9 cellular contexts compared by ENCODE assay signal in genomic region chr12:72272731-72273498, GRCh38. TPM values are rescaled to one million over a fixed set of nuclear protein-coding genes. Genes with fewer than 3 reads are reported as not detected.
A peak's percentile ranks its signal among the peaks of the same experiment; 100 is the strongest.
DNase-seq lines count a peak whose midpoint lies in the region; TF ChIP-seq lines count a peak whose summit lies in the region.
"Had no signal": no experiment of that assay in that cellular context is flagged by ENCODE, and none has a peak within 500 bp of the region (broad histone marks: within the 10 kb centered on the region; RNA-seq: fewer than 3 reads in every experiment).

No MANE protein-coding gene starts in this region.

- peak; percentile 16 for TF ChIP-seq CTCF in 22Rv1 (IDR thresholded peaks at IDR 0.05)
- TF ChIP-seq CTCF in mesothelial cell of epicardium (IDR thresholded peaks at IDR 0.05; ENCODE audit: unreplicated experiment) = no peak
- TF ChIP-seq CTCF in adrenal gland (IDR thresholded peaks at IDR 0.05) = no peak

- WGBS in adrenal gland, 4 donors = 1 to 4% (median 2%) methylated on average over 23 to 79 of the region's 79 CpGs

- intact Hi-C loops in adrenal gland (cut with DNase I) = no loop called here
- intact Hi-C loops in activated CD4-positive, alpha-beta T cell treated with anti-CD3 and anti-CD28 coated beads, Interleukin-2, amount 10 ng/mL, durations not matched to agents 24 days and 14 days (cut with micrococcal nuclease) = no loop called here

- TF ChIP-seq POLR2A in adrenal gland (IDR thresholded peaks at IDR 0.05) = no peak

- H3K27me3 ChIP-seq in adrenal gland = peaks cover 27% of the 10 kb centered on the region

- H3K9me3 Mint-ChIP-seq in mesothelial cell of epicardium = no peaks in the 10 kb centered on the region
- no peaks in the 10 kb centered on the region for H3K9me3 Mint-ChIP-seq in activated naive CD4-positive, alpha-beta T cell treated with anti-CD3 and anti-CD28 coated beads, Interleukin-2, amount 10 ng/mL, durations not matched to agents 7 days and 5 days
- no peaks in the 10 kb centered on the region for H3K9me3 Mint-ChIP-seq in activated CD4-positive, alpha-beta T cell treated with anti-CD3 and anti-CD28 coated beads, Interleukin-2, amount 10 ng/mL, durations not matched to agents 24 days and 14 days

- H3K27ac ChIP-seq in 22Rv1 (no peak overlapping the region; the same call in 1 of the 2 replicates), adrenal gland (peak overlapping the region in 1 of 5 donors; percentile 64)

- no peaks in the 10 kb centered on the region for H3K36me3 Mint-ChIP-seq in mesothelial cell of epicardium
- peaks cover 4% of the 10 kb centered on the region for H3K36me3 Mint-ChIP-seq in activated naive CD4-positive, alpha-beta T cell treated with anti-CD3 and anti-CD28 coated beads, Interleukin-2, amount 10 ng/mL, durations not matched to agents 7 days and 5 days
- H3K36me3 Mint-ChIP-seq in activated CD4-positive, alpha-beta T cell treated with anti-CD3 and anti-CD28 coated beads, Interleukin-2, amount 10 ng/mL, durations not matched to agents 24 days and 14 days (ENCODE audit: low read depth) = no peaks in the 10 kb centered on the region

- peak overlapping the region in 2 of 4 donors; percentile 14 to 59 for H3K4me3 ChIP-seq in adrenal gland

- H3K36me3 ChIP-seq in adrenal gland (replicated peaks in 1 of 2) = no peaks in the 10 kb centered on the region

- H3K27me3 Mint-ChIP-seq in mesothelial cell of epicardium (ENCODE audit: low read depth) = peaks cover 92% of the 10 kb centered on the region
- peaks cover 62% of the 10 kb centered on the region for H3K27me3 Mint-ChIP-seq in activated naive CD4-positive, alpha-beta T cell treated with anti-CD3 and anti-CD28 coated beads, Interleukin-2, amount 10 ng/mL, durations not matched to agents 7 days and 5 days
- peaks cover 48% of the 10 kb centered on the region for H3K27me3 Mint-ChIP-seq in activated CD4-positive, alpha-beta T cell treated with anti-CD3 and anti-CD28 coated beads, Interleukin-2, amount 10 ng/mL, durations not matched to agents 24 days and 14 days

- no peak overlapping the region for H3K27ac Mint-ChIP-seq in mesothelial cell of epicardium
- H3K27ac Mint-ChIP-seq in activated naive CD4-positive, alpha-beta T cell treated with anti-CD3 and anti-CD28 coated beads, Interleukin-2, amount 10 ng/mL, durations not matched to agents 7 days and 5 days = no peak overlapping the region
- no peak overlapping the region for H3K27ac Mint-ChIP-seq in activated CD4-positive, alpha-beta T cell treated with anti-CD3 and anti-CD28 coated beads, Interleukin-2, amount 10 ng/mL, durations not matched to agents 24 days and 14 days
- H3K27ac Mint-ChIP-seq: naive B cell had no signal

- peaks cover 8 to 24% of the 10 kb centered on the region in 2 donors for H3K4me1 ChIP-seq in adrenal gland (replicated peaks in 1 of 2)

- no peaks in the 10 kb centered on the region for H3K9me3 ChIP-seq in adrenal gland (replicated peaks in 1 of 3)

- H3K4me3 Mint-ChIP-seq in mesothelial cell of epicardium = peak overlapping the region; percentile 83
- H3K4me3 Mint-ChIP-seq in activated naive CD4-positive, alpha-beta T cell treated with anti-CD3 and anti-CD28 coated beads, Interleukin-2, amount 10 ng/mL, durations not matched to agents 7 days and 5 days = no peak overlapping the region
- H3K4me3 Mint-ChIP-seq in activated CD4-positive, alpha-beta T cell treated with anti-CD3 and anti-CD28 coated beads, Interleukin-2, amount 10 ng/mL, durations not matched to agents 24 days and 14 days = no peak overlapping the region

- H3K4me1 Mint-ChIP-seq in mesothelial cell of epicardium = peaks cover 13% of the 10 kb centered on the region
- H3K4me1 Mint-ChIP-seq in activated naive CD4-positive, alpha-beta T cell treated with anti-CD3 and anti-CD28 coated beads, Interleukin-2, amount 10 ng/mL, durations not matched to agents 7 days and 5 days = peaks cover 5% of the 10 kb centered on the region
- H3K4me1 Mint-ChIP-seq in activated CD4-positive, alpha-beta T cell treated with anti-CD3 and anti-CD28 coated beads, Interleukin-2, amount 10 ng/mL, durations not matched to agents 24 days and 14 days = peaks cover 3% of the 10 kb centered on the region

- DNase-seq in HK-2 (ENCODE audit: unreplicated experiment) (peak; percentile 21), ecto neural progenitor cell (ENCODE audit: low spot score) (peak; percentile 71), mesothelial cell of epicardium (ENCODE audit: low spot score in 2 of 2, unreplicated experiment in 2 of 2) (peak; percentile 19 to 48), adrenal gland (no peak), NCI-H524 treated with DMSO at 0.1 percent for 48 hours (lab: John Stamatoyannopoulos, UW) (no peak)
- DNase-seq in activated naive CD4-positive, alpha-beta T cell treated with anti-CD3 and anti-CD28 coated beads, Interleukin-2, amount 10 ng/mL, durations not matched to agents 7 days and 5 days = no peak
- DNase-seq in activated CD4-positive, alpha-beta T cell treated with anti-CD3 and anti-CD28 coated beads, Interleukin-2, amount 10 ng/mL, durations not matched to agents 24 days and 14 days = no peak
- DNase-seq: naive B cell had no signal

- CTCF ChIA-PET in activated naive CD4-positive, alpha-beta T cell treated with anti-CD3 and anti-CD28 coated beads, Interleukin-2, amount 10 ng/mL, durations not matched to agents 7 days and 5 days (lab: Charles Lee) = no interaction called here

RNA-seq across cellular contexts. Expression of gene TRHDE, which starts 0.7 kb away (rescaled TPM):
- total RNA-seq in mesothelial cell of epicardium = 1.0 to 1.7 TPM (median 1.4 TPM) in 3 replicates
- total RNA-seq in adrenal gland = 1 to 10 TPM in 3 of 8 donors, under 1 TPM in 5; 0.11 to 3.9 (median 0.64) TPM
- polyA plus RNA-seq in adrenal gland = 1 to 10 TPM in 1 of 3 donors, under 1 TPM in 2; 0.20 to 2.0 (median 0.24) TPM
- total RNA-seq in activated CD4-positive, alpha-beta T cell treated with anti-CD3 and anti-CD28 coated beads, Interleukin-2, amount 10 ng/mL, durations not matched to agents 24 days and 14 days = not detected in 2 replicates

Comparison
In these comparisons a context has a peak if more than half of its experiments do, and no peak if none do; other contexts are left out.
1. DNase-seq: peak in HK-2 (single experiment), ecto neural progenitor cell (single experiment) and mesothelial cell of epicardium (2 of 2); none in adrenal gland (0 of 7), activated naive CD4-positive, alpha-beta T cell treated with anti-CD3 and anti-CD28 coated beads, Interleukin-2, amount 10 ng/mL, durations not matched to agents 7 days and 5 days (single experiment), NCI-H524 treated with DMSO at 0.1 percent for 48 hours (single experiment) and activated CD4-positive, alpha-beta T cell treated with anti-CD3 and anti-CD28 coated beads, Interleukin-2, amount 10 ng/mL, durations not matched to agents 24 days and 14 days (single experiment).